1 cellular context compared by ENCODE assay signal in the genomic region with DNA sequence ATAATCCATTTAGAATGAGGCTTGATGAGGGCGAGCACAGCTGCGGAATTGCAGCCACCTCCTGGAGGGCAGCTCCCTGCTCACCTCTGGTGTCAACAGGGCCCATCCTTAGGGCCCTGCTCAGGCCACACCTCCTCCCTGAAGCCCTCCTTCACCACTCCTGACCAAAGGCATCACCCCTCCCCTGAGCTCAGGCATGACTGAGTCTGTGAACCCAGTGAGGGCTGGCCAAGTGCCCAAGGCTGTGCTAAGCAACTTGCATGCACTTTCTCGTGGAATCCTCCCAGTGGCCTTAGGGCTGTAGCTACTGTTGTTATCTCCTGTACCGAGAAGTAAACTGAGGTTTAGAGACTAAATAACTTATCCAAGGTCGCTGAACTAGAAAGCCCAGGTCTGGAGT.
TF ChIP-seq lines count a peak whose summit lies in the region.

No MANE protein-coding gene starts in this region.

TF ChIP-seq in H1, 55 proteins besides CTCF, POLR2A, EP300 and RAD21:
- TF ChIP-seq E2F6 (IDR thresholded peaks at IDR 0.05) (no peak), SIRT6 (IDR thresholded peaks at IDR 0.05; ENCODE audit: low read length) (no peak), SP4 (IDR thresholded peaks at IDR 0.05; ENCODE audit: low read length) (no peak), RBBP5 (IDR thresholded peaks at IDR 0.05; ENCODE audit: borderline replicate concordance, low read depth, low read length) (no peak), SAP30 (IDR thresholded peaks at IDR 0.05; ENCODE audit: insufficient read depth, insufficient replicate concordance, low read length) (no peak), USF2 (IDR thresholded peaks at IDR 0.05; ENCODE audit: low read length) (no peak), POLR2AphosphoS5 (IDR thresholded peaks at IDR 0.05; ENCODE audit: low read depth, low read length) (no peak), POU5F1 (IDR thresholded peaks at IDR 0.05; ENCODE audit: low read depth, low read length) (no peak), ASH2L (IDR thresholded peaks at IDR 0.05; ENCODE audit: low read length) (no peak), CREB1 (IDR thresholded peaks at IDR 0.05) (no peak), FOSL1 (IDR thresholded peaks at IDR 0.05; ENCODE audit: insufficient read depth, low read depth, low read length) (no peak), MAFK (IDR thresholded peaks at IDR 0.05; ENCODE audit: low read depth, low read length) (no peak)
